ENCODE assay signal across 1 cellular context in the genomic region with DNA sequence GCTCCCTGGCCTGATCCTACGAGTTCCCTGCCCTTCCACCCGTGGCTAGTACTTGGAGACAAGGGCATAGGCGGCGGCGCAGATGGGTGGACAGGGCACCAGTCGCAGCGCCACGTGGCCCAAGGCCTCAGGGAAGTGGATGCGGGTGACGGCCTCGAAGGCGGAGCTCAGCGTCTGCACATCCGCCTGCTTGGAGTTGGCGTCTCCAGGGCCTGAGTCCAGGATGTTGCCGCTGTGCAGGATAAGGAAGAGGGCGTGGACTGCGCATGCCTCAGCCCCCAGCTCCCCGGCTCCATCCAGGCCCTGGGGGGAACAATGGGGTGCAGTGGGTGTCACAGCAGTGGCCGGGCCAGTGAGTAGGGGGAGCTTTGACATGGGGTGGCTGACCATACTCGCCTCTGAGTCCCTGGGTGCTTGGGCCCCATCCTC.
TF ChIP-seq lines count a peak whose summit lies in the region.

No MANE protein-coding gene starts in this region.

TF ChIP-seq in HepG2, 621 proteins besides CTCF, POLR2A, EP300 and RAD21:
- TF ChIP-seq RFXANK (CRISPR knock-in tag; IDR thresholded peaks at IDR 0.05) = no peak
- TF ChIP-seq, protein P1, sequence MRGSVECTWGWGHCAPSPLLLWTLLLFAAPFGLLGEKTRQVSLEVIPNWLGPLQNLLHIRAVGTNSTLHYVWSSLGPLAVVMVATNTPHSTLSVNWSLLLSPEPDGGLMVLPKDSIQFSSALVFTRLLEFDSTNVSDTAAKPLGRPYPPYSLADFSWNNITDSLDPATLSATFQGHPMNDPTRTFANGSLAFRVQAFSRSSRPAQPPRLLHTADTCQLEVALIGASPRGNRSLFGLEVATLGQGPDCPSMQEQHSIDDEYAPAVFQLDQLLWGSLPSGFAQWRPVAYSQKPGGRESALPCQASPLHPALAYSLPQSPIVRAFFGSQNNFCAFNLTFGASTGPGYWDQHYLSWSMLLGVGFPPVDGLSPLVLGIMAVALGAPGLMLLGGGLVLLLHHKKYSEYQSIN (CRISPR knock-in tag; IDR thresholded peaks at IDR 0.05; ENCODE audit: borderline replicate concordance) = no peak
- TF ChIP-seq HDAC2 (CRISPR knock-in tag; IDR thresholded peaks at IDR 0.05) = no peak
- TF ChIP-seq FOXP1 (IDR thresholded peaks at IDR 0.05) = no peak
- no peak for TF ChIP-seq FOXP1 (CRISPR knock-in tag; IDR thresholded peaks at IDR 0.05)
- no peak for TF ChIP-seq STAT5B (CRISPR knock-in tag; IDR thresholded peaks at IDR 0.05)
- TF ChIP-seq, protein P2, sequence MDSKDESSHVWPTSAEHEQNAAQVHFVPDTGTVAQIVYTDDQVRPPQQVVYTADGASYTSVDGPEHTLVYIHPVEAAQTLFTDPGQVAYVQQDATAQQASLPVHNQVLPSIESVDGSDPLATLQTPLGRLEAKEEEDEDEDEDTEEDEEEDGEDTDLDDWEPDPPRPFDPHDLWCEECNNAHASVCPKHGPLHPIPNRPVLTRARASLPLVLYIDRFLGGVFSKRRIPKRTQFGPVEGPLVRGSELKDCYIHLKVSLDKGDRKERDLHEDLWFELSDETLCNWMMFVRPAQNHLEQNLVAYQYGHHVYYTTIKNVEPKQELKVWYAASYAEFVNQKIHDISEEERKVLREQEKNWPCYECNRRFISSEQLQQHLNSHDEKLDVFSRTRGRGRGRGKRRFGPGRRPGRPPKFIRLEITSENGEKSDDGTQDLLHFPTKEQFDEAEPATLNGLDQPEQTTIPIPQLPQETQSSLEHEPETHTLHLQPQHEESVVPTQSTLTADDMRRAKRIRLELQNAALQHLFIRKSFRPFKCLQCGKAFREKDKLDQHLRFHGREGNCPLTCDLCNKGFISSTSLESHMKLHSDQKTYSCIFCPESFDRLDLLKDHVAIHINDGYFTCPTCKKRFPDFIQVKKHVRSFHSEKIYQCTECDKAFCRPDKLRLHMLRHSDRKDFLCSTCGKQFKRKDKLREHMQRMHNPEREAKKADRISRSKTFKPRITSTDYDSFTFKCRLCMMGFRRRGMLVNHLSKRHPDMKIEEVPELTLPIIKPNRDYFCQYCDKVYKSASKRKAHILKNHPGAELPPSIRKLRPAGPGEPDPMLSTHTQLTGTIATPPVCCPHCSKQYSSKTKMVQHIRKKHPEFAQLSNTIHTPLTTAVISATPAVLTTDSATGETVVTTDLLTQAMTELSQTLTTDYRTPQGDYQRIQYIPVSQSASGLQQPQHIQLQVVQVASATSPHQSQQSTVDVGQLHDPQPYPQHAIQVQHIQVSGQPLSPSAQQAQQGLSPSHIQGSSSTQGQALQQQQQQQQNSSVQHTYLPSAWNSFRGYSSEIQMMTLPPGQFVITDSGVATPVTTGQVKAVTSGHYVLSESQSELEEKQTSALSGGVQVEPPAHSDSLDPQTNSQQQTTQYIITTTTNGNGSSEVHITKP (CRISPR knock-in tag; IDR thresholded peaks at IDR 0.05; ENCODE audit: low read depth) = no peak
- TF ChIP-seq, protein P3, sequence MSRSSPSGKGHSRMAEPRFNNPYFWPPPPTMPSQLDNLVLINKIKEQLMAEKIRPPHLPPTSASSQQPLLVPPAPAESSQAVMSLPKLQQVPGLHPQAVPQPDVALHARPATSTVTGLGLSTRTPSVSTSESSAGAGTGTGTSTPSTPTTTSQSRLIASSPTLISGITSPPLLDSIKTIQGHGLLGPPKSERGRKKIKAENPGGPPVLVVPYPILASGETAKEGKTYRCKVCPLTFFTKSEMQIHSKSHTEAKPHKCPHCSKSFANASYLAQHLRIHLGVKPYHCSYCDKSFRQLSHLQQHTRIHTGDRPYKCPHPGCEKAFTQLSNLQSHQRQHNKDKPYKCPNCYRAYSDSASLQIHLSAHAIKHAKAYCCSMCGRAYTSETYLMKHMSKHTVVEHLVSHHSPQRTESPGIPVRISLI (CRISPR knock-in tag; IDR thresholded peaks at IDR 0.05; ENCODE audit: borderline replicate concordance) = no peak
- no peak for TF ChIP-seq ISX (CRISPR knock-in tag; conservative IDR thresholded peaks at IDR 0.05)
- TF ChIP-seq, protein P4, sequence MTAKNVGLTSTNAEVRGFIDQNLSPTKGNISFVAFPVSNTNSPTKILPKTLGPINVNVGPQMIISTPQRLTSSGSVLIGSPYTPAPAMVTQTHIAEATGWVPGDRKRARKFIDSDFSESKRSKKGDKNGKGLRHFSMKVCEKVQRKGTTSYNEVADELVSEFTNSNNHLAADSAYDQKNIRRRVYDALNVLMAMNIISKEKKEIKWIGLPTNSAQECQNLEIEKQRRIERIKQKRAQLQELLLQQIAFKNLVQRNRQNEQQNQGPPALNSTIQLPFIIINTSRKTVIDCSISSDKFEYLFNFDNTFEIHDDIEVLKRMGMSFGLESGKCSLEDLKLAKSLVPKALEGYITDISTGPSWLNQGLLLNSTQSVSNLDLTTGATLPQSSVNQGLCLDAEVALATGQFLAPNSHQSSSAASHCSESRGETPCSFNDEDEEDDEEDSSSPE (CRISPR knock-in tag; IDR thresholded peaks at IDR 0.05) = no peak
- TF ChIP-seq SMARCC2 (IDR thresholded peaks at IDR 0.05) = no peak
- no peak for TF ChIP-seq IRX3 (CRISPR knock-in tag; IDR thresholded peaks at IDR 0.05; ENCODE audit: borderline replicate concordance, low read depth)
- TF ChIP-seq NR1H2 (CRISPR knock-in tag; IDR thresholded peaks at IDR 0.05; ENCODE audit: borderline replicate concordance, low read depth) = no peak
- TF ChIP-seq, protein P5, sequence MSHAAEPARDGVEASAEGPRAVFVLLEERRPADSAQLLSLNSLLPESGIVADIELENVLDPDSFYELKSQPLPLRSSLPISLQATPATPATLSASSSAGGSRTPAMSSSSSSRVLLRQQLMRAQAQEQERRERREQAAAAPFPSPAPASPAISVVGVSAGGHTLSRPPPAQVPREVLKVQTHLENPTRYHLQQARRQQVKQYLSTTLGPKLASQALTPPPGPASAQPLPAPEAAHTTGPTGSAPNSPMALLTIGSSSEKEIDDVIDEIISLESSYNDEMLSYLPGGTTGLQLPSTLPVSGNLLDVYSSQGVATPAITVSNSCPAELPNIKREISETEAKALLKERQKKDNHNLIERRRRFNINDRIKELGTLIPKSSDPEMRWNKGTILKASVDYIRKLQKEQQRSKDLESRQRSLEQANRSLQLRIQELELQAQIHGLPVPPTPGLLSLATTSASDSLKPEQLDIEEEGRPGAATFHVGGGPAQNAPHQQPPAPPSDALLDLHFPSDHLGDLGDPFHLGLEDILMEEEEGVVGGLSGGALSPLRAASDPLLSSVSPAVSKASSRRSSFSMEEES (CRISPR knock-in tag; IDR thresholded peaks at IDR 0.05) = no peak
- TF ChIP-seq, protein P6, sequence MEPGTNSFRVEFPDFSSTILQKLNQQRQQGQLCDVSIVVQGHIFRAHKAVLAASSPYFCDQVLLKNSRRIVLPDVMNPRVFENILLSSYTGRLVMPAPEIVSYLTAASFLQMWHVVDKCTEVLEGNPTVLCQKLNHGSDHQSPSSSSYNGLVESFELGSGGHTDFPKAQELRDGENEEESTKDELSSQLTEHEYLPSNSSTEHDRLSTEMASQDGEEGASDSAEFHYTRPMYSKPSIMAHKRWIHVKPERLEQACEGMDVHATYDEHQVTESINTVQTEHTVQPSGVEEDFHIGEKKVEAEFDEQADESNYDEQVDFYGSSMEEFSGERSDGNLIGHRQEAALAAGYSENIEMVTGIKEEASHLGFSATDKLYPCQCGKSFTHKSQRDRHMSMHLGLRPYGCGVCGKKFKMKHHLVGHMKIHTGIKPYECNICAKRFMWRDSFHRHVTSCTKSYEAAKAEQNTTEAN (CRISPR knock-in tag; conservative IDR thresholded peaks at IDR 0.05) = no peak
- no peak for TF ChIP-seq WIZ (CRISPR knock-in tag; IDR thresholded peaks at IDR 0.05)
- no peak for TF ChIP-seq ZNF589 (CRISPR knock-in tag; conservative IDR thresholded peaks at IDR 0.05)
- no peak for TF ChIP-seq ZNF224 (CRISPR knock-in tag; IDR thresholded peaks at IDR 0.05)
- no peak for TF ChIP-seq ZNF557 (CRISPR knock-in tag; IDR thresholded peaks at IDR 0.05)
- TF ChIP-seq, protein P7, sequence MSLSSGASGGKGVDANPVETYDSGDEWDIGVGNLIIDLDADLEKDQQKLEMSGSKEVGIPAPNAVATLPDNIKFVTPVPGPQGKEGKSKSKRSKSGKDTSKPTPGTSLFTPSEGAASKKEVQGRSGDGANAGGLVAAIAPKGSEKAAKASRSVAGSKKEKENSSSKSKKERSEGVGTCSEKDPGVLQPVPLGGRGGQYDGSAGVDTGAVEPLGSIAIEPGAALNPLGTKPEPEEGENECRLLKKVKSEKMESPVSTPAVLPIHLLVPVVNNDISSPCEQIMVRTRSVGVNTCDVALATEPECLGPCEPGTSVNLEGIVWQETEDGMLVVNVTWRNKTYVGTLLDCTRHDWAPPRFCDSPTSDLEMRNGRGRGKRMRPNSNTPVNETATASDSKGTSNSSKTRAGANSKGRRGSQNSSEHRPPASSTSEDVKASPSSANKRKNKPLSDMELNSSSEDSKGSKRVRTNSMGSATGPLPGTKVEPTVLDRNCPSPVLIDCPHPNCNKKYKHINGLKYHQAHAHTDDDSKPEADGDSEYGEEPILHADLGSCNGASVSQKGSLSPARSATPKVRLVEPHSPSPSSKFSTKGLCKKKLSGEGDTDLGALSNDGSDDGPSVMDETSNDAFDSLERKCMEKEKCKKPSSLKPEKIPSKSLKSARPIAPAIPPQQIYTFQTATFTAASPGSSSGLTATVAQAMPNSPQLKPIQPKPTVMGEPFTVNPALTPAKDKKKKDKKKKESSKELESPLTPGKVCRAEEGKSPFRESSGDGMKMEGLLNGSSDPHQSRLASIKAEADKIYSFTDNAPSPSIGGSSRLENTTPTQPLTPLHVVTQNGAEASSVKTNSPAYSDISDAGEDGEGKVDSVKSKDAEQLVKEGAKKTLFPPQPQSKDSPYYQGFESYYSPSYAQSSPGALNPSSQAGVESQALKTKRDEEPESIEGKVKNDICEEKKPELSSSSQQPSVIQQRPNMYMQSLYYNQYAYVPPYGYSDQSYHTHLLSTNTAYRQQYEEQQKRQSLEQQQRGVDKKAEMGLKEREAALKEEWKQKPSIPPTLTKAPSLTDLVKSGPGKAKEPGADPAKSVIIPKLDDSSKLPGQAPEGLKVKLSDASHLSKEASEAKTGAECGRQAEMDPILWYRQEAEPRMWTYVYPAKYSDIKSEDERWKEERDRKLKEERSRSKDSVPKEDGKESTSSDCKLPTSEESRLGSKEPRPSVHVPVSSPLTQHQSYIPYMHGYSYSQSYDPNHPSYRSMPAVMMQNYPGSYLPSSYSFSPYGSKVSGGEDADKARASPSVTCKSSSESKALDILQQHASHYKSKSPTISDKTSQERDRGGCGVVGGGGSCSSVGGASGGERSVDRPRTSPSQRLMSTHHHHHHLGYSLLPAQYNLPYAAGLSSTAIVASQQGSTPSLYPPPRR (CRISPR knock-in tag; IDR thresholded peaks at IDR 0.05; ENCODE audit: borderline replicate concordance) = no peak
